In genomic region chr22:40732996-40733292, GRCh38 we compare ENCODE assay signal across 11 cellular contexts. TPM values are rescaled to one million over a fixed set of nuclear protein-coding genes. Genes with fewer than 3 reads are reported as not detected.
DNase-seq lines count a peak whose midpoint lies in the region; ATAC-seq and TF ChIP-seq lines count a peak whose summit lies in the region.
"Had no signal": no experiment of that assay in that cellular context is flagged by ENCODE, and none has a peak within 500 bp of the region (broad histone marks: within the 10 kb centered on the region; RNA-seq: fewer than 3 reads in every experiment).

No MANE protein-coding gene starts in this region.

- H3K4me3 Mint-ChIP-seq in activated naive CD8-positive, alpha-beta T cell: no peak overlapping the region
- H3K4me3 Mint-ChIP-seq in activated naive CD8-positive, alpha-beta T cell treated with anti-CD3 and anti-CD28 coated beads, Interleukin-2, amount 50 U/mL, for 24 hours: no peak overlapping the region
- H3K4me3 Mint-ChIP-seq in activated T-helper 17 cell treated with anti-CD3 and anti-CD28 coated beads, Interleukin-2, amount 50 U/mL, for 72 hours: peak overlapping the region; percentile 65
- no peak overlapping the region for H3K4me3 Mint-ChIP-seq in mesothelial cell of epicardium
- H3K4me3 Mint-ChIP-seq: neural crest cell had no signal

- H3K27ac ChIP-seq in uterus: peak overlapping the region; percentile 73 to 80
- H3K27ac ChIP-seq: heart left ventricle had no signal

- H3K4me3 ChIP-seq in uterus: no peak overlapping the region
- H3K4me3 ChIP-seq: heart left ventricle had no signal

- DNase-seq in activated naive CD8-positive, alpha-beta T cell treated with anti-CD3 and anti-CD28 coated beads, Interleukin-2, amount 50 U/mL, for 24 hours: no peak
- DNase-seq in mesothelial cell of epicardium (ENCODE audit: low spot score in 2 of 2, unreplicated experiment in 2 of 2) (no peak), uterus (no peak)
- DNase-seq: erythroblast had no signal

- H3K36me3 Mint-ChIP-seq in activated naive CD8-positive, alpha-beta T cell: no peaks in the 10 kb centered on the region
- peaks cover 2% of the 10 kb centered on the region for H3K36me3 Mint-ChIP-seq in activated naive CD8-positive, alpha-beta T cell treated with anti-CD3 and anti-CD28 coated beads, Interleukin-2, amount 50 U/mL, for 24 hours (ENCODE audit: low read depth)
- no peaks in the 10 kb centered on the region for H3K36me3 Mint-ChIP-seq in activated T-helper 17 cell treated with anti-CD3 and anti-CD28 coated beads, Interleukin-2, amount 50 U/mL, for 72 hours (ENCODE audit: low read depth)
- H3K36me3 Mint-ChIP-seq in mesothelial cell of epicardium: no peaks in the 10 kb centered on the region

- no peaks in the 10 kb centered on the region for H3K36me3 ChIP-seq in uterus
- H3K36me3 ChIP-seq: heart left ventricle had no signal

- H3K9me3 Mint-ChIP-seq in activated naive CD8-positive, alpha-beta T cell (ENCODE audit: low read depth): no peaks in the 10 kb centered on the region
- H3K9me3 Mint-ChIP-seq in activated naive CD8-positive, alpha-beta T cell treated with anti-CD3 and anti-CD28 coated beads, Interleukin-2, amount 50 U/mL, for 24 hours: no peaks in the 10 kb centered on the region
- no peaks in the 10 kb centered on the region for H3K9me3 Mint-ChIP-seq in activated T-helper 17 cell treated with anti-CD3 and anti-CD28 coated beads, Interleukin-2, amount 50 U/mL, for 72 hours
- no peaks in the 10 kb centered on the region for H3K9me3 Mint-ChIP-seq in mesothelial cell of epicardium
- H3K9me3 Mint-ChIP-seq: neural crest cell had no signal

- no peak for TF ChIP-seq POLR2A in uterus (IDR thresholded peaks at IDR 0.05)

- H3K4me1 ChIP-seq in uterus: no peaks in the 10 kb centered on the region

- H3K27me3 ChIP-seq in uterus: no peaks in the 10 kb centered on the region
- H3K27me3 ChIP-seq: heart left ventricle had no signal

- TF ChIP-seq CTCF in mesothelial cell of epicardium (IDR thresholded peaks at IDR 0.05; ENCODE audit: unreplicated experiment): no peak
- no peak for TF ChIP-seq CTCF in uterus (IDR thresholded peaks at IDR 0.05)

- intact Hi-C loops in uterus (cut with DNase I; ENCODE audit: low total_unique reads): no loop called here

- no peaks in the 10 kb centered on the region for H3K27me3 Mint-ChIP-seq in activated naive CD8-positive, alpha-beta T cell
- H3K27me3 Mint-ChIP-seq in activated naive CD8-positive, alpha-beta T cell treated with anti-CD3 and anti-CD28 coated beads, Interleukin-2, amount 50 U/mL, for 24 hours: no peaks in the 10 kb centered on the region
- H3K27me3 Mint-ChIP-seq in activated T-helper 17 cell treated with anti-CD3 and anti-CD28 coated beads, Interleukin-2, amount 50 U/mL, for 72 hours: no peaks in the 10 kb centered on the region
- H3K27me3 Mint-ChIP-seq in mesothelial cell of epicardium (ENCODE audit: low read depth): no peaks in the 10 kb centered on the region

- peak overlapping the region; percentile 50 for H3K27ac Mint-ChIP-seq in activated naive CD8-positive, alpha-beta T cell
- no peak overlapping the region for H3K27ac Mint-ChIP-seq in activated naive CD8-positive, alpha-beta T cell treated with anti-CD3 and anti-CD28 coated beads, Interleukin-2, amount 50 U/mL, for 24 hours
- H3K27ac Mint-ChIP-seq in activated T-helper 17 cell treated with anti-CD3 and anti-CD28 coated beads, Interleukin-2, amount 50 U/mL, for 72 hours: peak overlapping the region; percentile 87
- peak overlapping the region; percentile 97 for H3K27ac Mint-ChIP-seq in mesothelial cell of epicardium

- H3K9me3 ChIP-seq in uterus: no peaks in the 10 kb centered on the region
- H3K9me3 ChIP-seq: heart left ventricle had no signal

- no peak for ATAC-seq in activated naive CD8-positive, alpha-beta T cell treated with anti-CD3 and anti-CD28 coated beads, Interleukin-2, amount 50 U/mL, for 24 hours
- ATAC-seq in activated T-helper 17 cell treated with anti-CD3 and anti-CD28 coated beads, Interleukin-2, amount 50 U/mL, for 72 hours (replicated peaks): no peak
- ATAC-seq in GM21423 (IDR thresholded peaks at IDR 0.05; ENCODE audit: unreplicated experiment) (no peak), HG02885 (IDR thresholded peaks at IDR 0.05; ENCODE audit: poor library complexity, unreplicated experiment) (no peak), HG02884 (IDR thresholded peaks at IDR 0.05; ENCODE audit: unreplicated experiment) (no peak)

- H3K4me1 Mint-ChIP-seq in activated naive CD8-positive, alpha-beta T cell (ENCODE audit: low read depth): peaks cover 40% of the 10 kb centered on the region
- peaks cover 35% of the 10 kb centered on the region for H3K4me1 Mint-ChIP-seq in activated naive CD8-positive, alpha-beta T cell treated with anti-CD3 and anti-CD28 coated beads, Interleukin-2, amount 50 U/mL, for 24 hours
- peaks cover 22% of the 10 kb centered on the region for H3K4me1 Mint-ChIP-seq in activated T-helper 17 cell treated with anti-CD3 and anti-CD28 coated beads, Interleukin-2, amount 50 U/mL, for 72 hours
- H3K4me1 Mint-ChIP-seq in mesothelial cell of epicardium: peaks cover 41% of the 10 kb centered on the region

RNA-seq across cellular contexts. Expression of gene MCHR1, which starts 53.7 kb away (rescaled TPM):
- total RNA-seq in activated T-helper 17 cell treated with anti-CD3 and anti-CD28 coated beads, Interleukin-2, amount 50 U/mL, for 72 hours: not detected
- total RNA-seq in mesothelial cell of epicardium: 2.5 to 3.5 TPM (median 3.2 TPM) in 3 replicates
- 1 to 10 TPM; 1.0 to 2.4 (median 1.7) TPM for total RNA-seq in uterus
